1 cellular context compared by ENCODE assay signal in genomic region chr18:23921716-23922285, GRCh38.
TF ChIP-seq lines count a peak whose summit lies in the region.

No MANE protein-coding gene starts in this region.

TF ChIP-seq in GM23338, 12 proteins besides CTCF, POLR2A, EP300 and RAD21 (continued from another document):
- peak; percentile 22; the same call in 1 of the 2 replicates for TF ChIP-seq ZNF462 (CRISPR knock-in tag; IDR thresholded peaks at IDR 0.05)
